ENCODE assay signal across 1 cellular context in the genomic region with DNA sequence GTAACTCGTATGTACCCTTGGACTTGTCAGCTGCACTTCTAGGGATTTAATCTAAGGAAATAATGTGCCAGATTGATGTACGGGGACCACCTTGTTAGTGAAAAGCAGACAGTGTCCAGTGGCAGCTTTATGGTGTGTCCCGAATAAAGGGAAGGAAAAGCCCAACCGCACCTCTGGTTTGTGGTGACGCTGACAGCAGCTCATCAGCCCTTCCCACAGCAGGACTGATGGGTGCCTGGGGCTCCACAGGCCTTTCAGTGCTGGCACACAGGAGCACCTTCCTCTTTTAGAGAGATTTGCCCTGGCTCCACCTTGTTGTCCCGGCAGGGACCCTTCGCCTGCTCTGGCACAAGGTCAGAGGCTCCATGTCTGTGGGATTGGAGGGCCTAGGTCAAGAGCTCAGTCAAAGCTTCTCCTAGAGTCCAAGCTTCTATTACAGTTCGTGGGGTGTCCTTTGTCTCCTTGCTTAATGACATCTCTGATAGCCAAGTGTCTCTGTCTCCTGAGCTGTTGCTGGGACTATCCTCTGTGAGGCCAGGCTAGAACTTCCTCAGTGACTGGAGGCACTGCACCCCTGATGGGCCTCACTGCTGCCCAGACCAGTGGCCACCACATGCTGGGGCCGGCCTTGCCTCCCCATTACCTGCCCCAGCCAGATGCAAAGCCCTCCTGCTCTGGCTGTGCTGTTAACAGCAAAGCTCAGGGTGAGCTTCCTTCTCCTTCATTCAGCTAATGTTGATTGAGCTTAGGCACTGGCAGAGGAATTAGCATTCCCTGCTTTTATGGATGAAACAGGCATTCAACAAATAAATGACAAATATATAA.
TF ChIP-seq lines count a peak whose summit lies in the region.

No MANE protein-coding gene starts in this region.

TF ChIP-seq in WTC11, 78 proteins besides CTCF, POLR2A, EP300 and RAD21 (continued from another document):
- TF ChIP-seq ZBTB21 (CRISPR knock-in tag; IDR thresholded peaks at IDR 0.05; ENCODE audit: borderline replicate concordance), result no peak
- TF ChIP-seq, protein P1, sequence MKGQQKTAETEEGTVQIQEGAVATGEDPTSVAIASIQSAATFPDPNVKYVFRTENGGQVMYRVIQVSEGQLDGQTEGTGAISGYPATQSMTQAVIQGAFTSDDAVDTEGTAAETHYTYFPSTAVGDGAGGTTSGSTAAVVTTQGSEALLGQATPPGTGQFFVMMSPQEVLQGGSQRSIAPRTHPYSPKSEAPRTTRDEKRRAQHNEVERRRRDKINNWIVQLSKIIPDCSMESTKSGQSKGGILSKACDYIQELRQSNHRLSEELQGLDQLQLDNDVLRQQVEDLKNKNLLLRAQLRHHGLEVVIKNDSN (CRISPR knock-in tag; IDR thresholded peaks at IDR 0.05), result no peak
- TF ChIP-seq, protein P2, sequence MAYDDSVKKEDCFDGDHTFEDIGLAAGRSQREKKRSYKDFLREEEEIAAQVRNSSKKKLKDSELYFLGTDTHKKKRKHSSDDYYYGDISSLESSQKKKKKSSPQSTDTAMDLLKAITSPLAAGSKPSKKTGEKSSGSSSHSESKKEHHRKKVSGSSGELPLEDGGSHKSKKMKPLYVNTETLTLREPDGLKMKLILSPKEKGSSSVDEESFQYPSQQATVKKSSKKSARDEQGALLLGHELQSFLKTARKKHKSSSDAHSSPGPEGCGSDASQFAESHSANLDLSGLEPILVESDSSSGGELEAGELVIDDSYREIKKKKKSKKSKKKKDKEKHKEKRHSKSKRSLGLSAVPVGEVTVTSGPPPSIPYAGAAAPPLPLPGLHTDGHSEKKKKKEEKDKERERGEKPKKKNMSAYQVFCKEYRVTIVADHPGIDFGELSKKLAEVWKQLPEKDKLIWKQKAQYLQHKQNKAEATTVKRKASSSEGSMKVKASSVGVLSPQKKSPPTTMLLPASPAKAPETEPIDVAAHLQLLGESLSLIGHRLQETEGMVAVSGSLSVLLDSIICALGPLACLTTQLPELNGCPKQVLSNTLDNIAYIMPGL (CRISPR knock-in tag; IDR thresholded peaks at IDR 0.05), result no peak
- peak; percentile 95 for TF ChIP-seq ZNF423 (CRISPR knock-in tag; IDR thresholded peaks at IDR 0.05)
- TF ChIP-seq JUN (CRISPR knock-in tag; IDR thresholded peaks at IDR 0.05), result no peak
- TF ChIP-seq TEAD1 (CRISPR knock-in tag; IDR thresholded peaks at IDR 0.05), result no peak
- no peak for TF ChIP-seq CBFB (CRISPR knock-in tag; IDR thresholded peaks at IDR 0.05; ENCODE audit: low read depth)
- no peak for TF ChIP-seq IRF2 (CRISPR knock-in tag; IDR thresholded peaks at IDR 0.05; ENCODE audit: borderline replicate concordance, low read depth)
- peak; percentile 38; the same call in 1 of the 2 replicates for TF ChIP-seq ETV6 (CRISPR knock-in tag; IDR thresholded peaks at IDR 0.05)
